Comparison of ENCODE assay signal across 1 cellular context in the genomic region with DNA sequence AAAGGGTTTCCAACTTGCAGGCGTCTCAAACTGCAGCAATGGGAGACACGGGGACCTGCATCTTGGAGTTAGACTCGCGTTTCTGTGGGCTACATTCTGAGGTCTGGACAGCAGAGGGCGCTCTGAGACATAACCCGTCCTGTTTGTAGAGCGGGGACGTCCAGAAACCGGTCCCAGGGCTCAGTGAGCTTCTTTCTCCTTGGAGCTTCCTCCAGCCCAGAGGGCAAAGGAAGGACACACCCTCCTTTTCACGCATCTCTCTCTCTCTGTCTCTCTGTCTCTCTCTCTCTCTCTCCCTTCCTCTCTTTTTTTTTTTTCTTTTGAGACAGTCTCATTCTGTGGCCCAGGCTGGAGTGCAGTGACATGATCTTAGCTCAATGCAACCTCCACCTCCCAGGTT.
TF ChIP-seq lines count a peak whose summit lies in the region.

No MANE protein-coding gene starts in this region.

TF ChIP-seq in IMR-90, 13 proteins besides CTCF, POLR2A, EP300 and RAD21:
- TF ChIP-seq MAZ (IDR thresholded peaks at IDR 0.05; ENCODE audit: borderline replicate concordance, low read depth, low read length) (peak; percentile 26; the same call in 1 of the 2 replicates), SMC3 (IDR thresholded peaks at IDR 0.05; ENCODE audit: low read depth, low read length) (peak; percentile 60), CEBPB (IDR thresholded peaks at IDR 0.05; ENCODE audit: low read depth, low read length) (no peak)
